Comparison of ENCODE assay signal across 19 cellular contexts in genomic region chr10:126250045-126250444, GRCh38.
DNase-seq lines count a peak whose midpoint lies in the region; ATAC-seq and TF ChIP-seq lines count a peak whose summit lies in the region.
"Had no signal": no experiment of that assay in that cellular context is flagged by ENCODE, and none has a peak within 500 bp of the region (broad histone marks: within the 10 kb centered on the region; RNA-seq: fewer than 3 reads in every experiment).

No MANE protein-coding gene starts in this region.

- no peak overlapping the region for H2AFZ ChIP-seq in hepatocyte

- H3K27ac ChIP-seq in VCaP (peak overlapping the region; percentile 31; the same call in 1 of the 2 replicates), hepatocyte (peak overlapping the region; percentile 1), vagina (peak overlapping the region; percentile 36)
- H3K27ac ChIP-seq: 22Rv1, BLaER1 had no signal

- intact Hi-C loops in vagina (cut with DNase I): no loop called here

- TF ChIP-seq POLR2A in vagina (IDR thresholded peaks at IDR 0.05): no peak

- TF ChIP-seq CTCF in VCaP (conservative IDR thresholded peaks at IDR 0.05) (no peak), hepatocyte (IDR thresholded peaks at IDR 0.05; ENCODE audit: poor library complexity) (no peak), vagina (IDR thresholded peaks at IDR 0.05) (no peak)

- no peaks in the 10 kb centered on the region for H3K9me2 ChIP-seq in hepatocyte (replicated peaks; ENCODE audit: insufficient read depth)
- H3K9me2 ChIP-seq: SK-N-SH had no signal

- H3K79me2 ChIP-seq in hepatocyte: no peaks in the 10 kb centered on the region

- H3K36me3 ChIP-seq in hepatocyte (replicated peaks; ENCODE audit: insufficient read depth, low read depth) (no peaks in the 10 kb centered on the region), vagina (no peaks in the 10 kb centered on the region)
- H3K36me3 ChIP-seq: BLaER1, HAP-1 had no signal

- H3K4me1 ChIP-seq in hepatocyte (ENCODE audit: insufficient read depth) (peaks cover 5% of the 10 kb centered on the region), vagina (peaks cover 14% of the 10 kb centered on the region)
- H3K4me1 ChIP-seq: BLaER1 had no signal

- no peak overlapping the region for H3K4me3 ChIP-seq in hepatocyte
- H3K4me3 ChIP-seq in vagina: no peak overlapping the region
- H3K4me3 ChIP-seq: BLaER1, HAP-1 had no signal

- ATAC-seq in GM19452 (IDR thresholded peaks at IDR 0.05; ENCODE audit: unreplicated experiment) (no peak), GM18907 (IDR thresholded peaks at IDR 0.05; ENCODE audit: unreplicated experiment) (no peak)
- ATAC-seq: Panc1, Right ventricle myocardium inferior had no signal

- no peak overlapping the region for H3K4me2 ChIP-seq in hepatocyte
- H3K4me2 ChIP-seq: BLaER1, SK-N-SH had no signal

- no peaks in the 10 kb centered on the region for H4K20me1 ChIP-seq in hepatocyte (ENCODE audit: insufficient read depth, poor library complexity, severe bottlenecking)
- H4K20me1 ChIP-seq: BLaER1 had no signal

- no peaks in the 10 kb centered on the region for H3K27me3 ChIP-seq in hepatocyte
- no peaks in the 10 kb centered on the region for H3K27me3 ChIP-seq in vagina
- H3K27me3 ChIP-seq: BLaER1 had no signal

- WGBS in hepatocyte (ENCODE audit: low lambda C conversion rate, missing lambda C conversion rate): 11% methylated on average over 5 of the region's 5 CpGs

- H3K9me3 ChIP-seq in hepatocyte (ENCODE audit: low read depth): no peaks in the 10 kb centered on the region
- H3K9me3 ChIP-seq in vagina: no peaks in the 10 kb centered on the region
- H3K9me3 ChIP-seq: HAP-1, SK-N-SH had no signal

- DNase-seq in DMS53 (lab: John Stamatoyannopoulos, UW): peak; percentile 53
- DNase-seq in DMS53 treated with DMSO at 0.1 percent for 48 hours (lab: John Stamatoyannopoulos, UW; ENCODE audit: unreplicated experiment): no peak
- peak; percentile 55 for DNase-seq in hepatocyte (ENCODE audit: low spot score)
- DNase-seq in vagina (ENCODE audit: extremely low spot score in 2 of 2): peak in 1 of 2 donors; percentile 46
- no peak for DNase-seq in NCI-H524 treated with DMSO at 0.1 percent for 48 hours (lab: John Stamatoyannopoulos, UW)
- DNase-seq: CD8-positive, alpha-beta memory T cell; KBM-7; NCI-H1092; NCI-H1694 treated with DMSO at 0.1 percent for 48 hours; NCI-H82; SK-N-SH had no signal

Comparison
In these comparisons a context has a peak if more than half of its experiments do, and no peak if none do; other contexts are left out.
1. DNase-seq: peak in DMS53 (single experiment) and hepatocyte (single experiment); none in DMS53 treated with DMSO at 0.1 percent for 48 hours (single experiment) and NCI-H524 treated with DMSO at 0.1 percent for 48 hours (single experiment).
2. Peak in every context shown above with its lines, with median percentiles within 50 percentile points of each other: H3K27ac ChIP-seq.